Comparison of ENCODE assay signal across 1 cellular context in genomic region chr17:67813803-67814180, GRCh38.
A peak's percentile ranks its signal among the peaks of the same experiment; 100 is the strongest.
TF ChIP-seq lines count a peak whose summit lies in the region.

No MANE protein-coding gene starts in this region.

TF ChIP-seq in GM12878, 131 proteins besides CTCF, POLR2A, EP300 and RAD21 (continued from another document):
- 0 out of 2 replicates have a peak, but pooled peaks have one; percentile 7 for TF ChIP-seq NFIC (IDR thresholded peaks at IDR 0.05; ENCODE audit: low read depth, low read length)
- TF ChIP-seq MYB (IDR thresholded peaks at IDR 0.05; ENCODE audit: borderline replicate concordance, low read depth, low read length), result no peak
- no peak for TF ChIP-seq GABPA (IDR thresholded peaks at IDR 0.05; ENCODE audit: low read depth)
